8 cellular contexts compared by ENCODE assay signal in genomic region chr17:55420067-55420775, GRCh38. TPM values are rescaled to one million over a fixed set of nuclear protein-coding genes. Genes with fewer than 3 reads are reported as not detected.
A peak's percentile ranks its signal among the peaks of the same experiment; 100 is the strongest.
DNase-seq lines count a peak whose midpoint lies in the region; ATAC-seq, FAIRE-seq and TF ChIP-seq lines count a peak whose summit lies in the region.

No MANE protein-coding gene starts in this region.

- H3K4me3 ChIP-seq in GM12875 (ENCODE audit: low read depth, low read length) (peak overlapping the region; percentile 83), GM23338 (peak overlapping the region; percentile 95), OCI-LY7 (ENCODE audit: low read depth, low read length, poor library complexity, severe bottlenecking) (peak overlapping the region; percentile 99), K562 (peak overlapping the region; percentile 71), transverse colon (peak overlapping the region; percentile 47 to 91 (median 81))

- TF ChIP-seq CTCF in GM12875 (IDR thresholded peaks at IDR 0.05; ENCODE audit: borderline replicate concordance, insufficient read depth, low read depth, low read length) (no peak), GM23338 (conservative IDR thresholded peaks at IDR 0.05; ENCODE audit: low read depth in 2 of 2) (no peak), OCI-LY7 (conservative IDR thresholded peaks at IDR 0.05; ENCODE audit: low read length) (no peak), K562 (IDR thresholded peaks at IDR 0.05 in 2 of 3, conservative IDR thresholded peaks at IDR 0.05 in 1 of 3; ENCODE audit: insufficient read depth in 2 of 3, low read depth in 1 of 3, low read length in 3 of 3) (no peak), transverse colon (IDR thresholded peaks at IDR 0.05) (no peak)

- POLR2A ChIA-PET in OCI-LY7 (lab: Charles Lee), result no interaction called here
- POLR2A ChIA-PET in K562 (lab: Yijun Ruan, JAX), result interaction anchor here (0.6 to 0.9 kb wide), 2 partner anchors 13 to 14 kb away, joined by 3 read pairs; no protein-coding TSS in a partner anchor

- H3K27me3 Mint-ChIP-seq in GM23338 (ENCODE audit: insufficient read depth, low read depth, poor library complexity), result peaks cover 2% of the 10 kb centered on the region

- H3K36me3 ChIP-seq in GM23338 (ENCODE audit: insufficient read depth) (no peaks in the 10 kb centered on the region), OCI-LY7 (ENCODE audit: insufficient read depth, low read length) (peaks cover 46% of the 10 kb centered on the region), K562 (ENCODE audit: control insufficient read depth, insufficient read depth, low read length) (no peaks in the 10 kb centered on the region; the same call in 2 of the 3 replicates), transverse colon (no peaks in the 10 kb centered on the region)

- no peaks in the 10 kb centered on the region for H3K9me3 Mint-ChIP-seq in GM23338

- H3K4me1 Mint-ChIP-seq in GM23338, result peaks cover 24% of the 10 kb centered on the region

- no peak overlapping the region for H3K27ac ChIP-seq in GM23338 (ENCODE audit: low read depth)
- H3K27ac ChIP-seq in OCI-LY7 (ENCODE audit: low read depth, low read length, poor library complexity, severe bottlenecking), result peak overlapping the region; percentile 86
- peak overlapping the region; percentile 64; the same call in 1 of the 3 replicates for H3K27ac ChIP-seq in K562 (ENCODE audit: extremely low read depth, low read depth, low read length)
- H3K27ac ChIP-seq in transverse colon, result peak overlapping the region; percentile 90 to 95 (median 94)

- CTCF ChIA-PET in OCI-LY7 (lab: Charles Lee; ENCODE audit: unreplicated experiment) (no interaction called here), K562 (lab: Yijun Ruan, JAX; ENCODE audit: low intra/inter-chr PET ratio) (no interaction called here)

- H3K9me1 ChIP-seq in K562 (ENCODE audit: control insufficient read depth, insufficient read depth, low read length), result no peaks in the 10 kb centered on the region

- H4K20me1 ChIP-seq in GM23338 (replicated peaks; ENCODE audit: insufficient read depth), result peaks cover 6% of the 10 kb centered on the region
- peaks cover 22% of the 10 kb centered on the region for H4K20me1 ChIP-seq in OCI-LY7 (ENCODE audit: insufficient read depth, low read length)
- no peaks in the 10 kb centered on the region for H4K20me1 ChIP-seq in K562 (replicated peaks; ENCODE audit: control insufficient read depth, insufficient read depth, low read length)

- no peak overlapping the region for H2AFZ ChIP-seq in GM23338
- H2AFZ ChIP-seq in OCI-LY7 (ENCODE audit: low read length), result peak overlapping the region; percentile 14; the same call in 1 of the 2 replicates
- H2AFZ ChIP-seq in K562 (ENCODE audit: low read depth, low read length), result peak overlapping the region; percentile 90; the same call in 1 of the 2 replicates

- H3K4me2 ChIP-seq in GM23338, result peak overlapping the region; percentile 94
- peak overlapping the region; percentile 94 for H3K4me2 ChIP-seq in OCI-LY7 (ENCODE audit: low read length)
- H3K4me2 ChIP-seq in K562 (ENCODE audit: insufficient read depth, low read length), result peak overlapping the region; percentile 90

- whole genome bisulfite sequencing in K562 (ENCODE audit: insufficient coverage, low coverage, missing lambda C conversion rate), result 2% methylated on average over 6 of the region's 6 CpGs
- 2 to 9% methylated on average over 6 of the region's 6 CpGs for WGBS in transverse colon (ENCODE audit: low coverage in 1 of 2), 2 donors

- peak overlapping the region; percentile 88 for H3K4me3 Mint-ChIP-seq in GM23338

- H3F3A ChIP-seq in GM23338 (replicated peaks; ENCODE audit: low read depth), result no peaks in the 10 kb centered on the region

- in situ Hi-C loops in K562 (cut with MboI), result no loop called here
- in situ Hi-C loops in transverse colon (cut with MboI; ENCODE audit: low pct_ligation_motif_present in 1 of 4, low pct_unique_long_range_greater_than_20kb in 1 of 4, low sequenced_read_pairs in 3 of 4), result no loop called here

- peaks cover 8% of the 10 kb centered on the region for H3K4me1 ChIP-seq in GM23338 (ENCODE audit: insufficient read depth)
- H3K4me1 ChIP-seq in OCI-LY7 (ENCODE audit: insufficient read depth, low read length, poor library complexity, severe bottlenecking), result peaks cover 72% of the 10 kb centered on the region
- H3K4me1 ChIP-seq in K562 (replicated peaks in 1 of 2; ENCODE audit: control insufficient read depth in 2 of 2, insufficient read depth in 2 of 2, low read length in 2 of 2), result peaks cover 11% of the 10 kb centered on the region in 2 experiments
- H3K4me1 ChIP-seq in transverse colon, result peaks cover 0 to 31% (median 16%) of the 10 kb centered on the region in 4 donors

- H3K9me2 ChIP-seq in GM23338 (ENCODE audit: insufficient read depth) (no peaks in the 10 kb centered on the region), OCI-LY7 (ENCODE audit: insufficient read depth, low read length) (no peaks in the 10 kb centered on the region)

- peak; percentile 67 for FAIRE-seq in K562 (lab: Jason Lieb, UNC)

- no peak for ATAC-seq in GM23338
- no peak for ATAC-seq in K562
- ATAC-seq in HG03025 (IDR thresholded peaks at IDR 0.05; ENCODE audit: low FRiP score, unreplicated experiment), result no peak
- ATAC-seq in HG03280 (IDR thresholded peaks at IDR 0.05; ENCODE audit: unreplicated experiment), result no peak

- H3K9me3 ChIP-seq in OCI-LY7 (ENCODE audit: low read length) (no peaks in the 10 kb centered on the region), K562 (replicated peaks; ENCODE audit: control insufficient read depth, insufficient read depth, low read depth, low read length) (no peaks in the 10 kb centered on the region), transverse colon (no peaks in the 10 kb centered on the region)

- H3K27me3 ChIP-seq in GM23338 (ENCODE audit: insufficient read depth), result no peaks in the 10 kb centered on the region
- no peaks in the 10 kb centered on the region for H3K27me3 ChIP-seq in K562 (ENCODE audit: control insufficient read depth in 2 of 2, insufficient read depth in 2 of 2, low read length in 2 of 2)
- H3K27me3 ChIP-seq in transverse colon, result no peaks in the 10 kb centered on the region

- TF ChIP-seq POLR2A in K562 (conservative IDR thresholded peaks at IDR 0.05), result no peak
- peak; percentile 24 for TF ChIP-seq POLR2A in transverse colon (IDR thresholded peaks at IDR 0.05)

- H3K79me2 ChIP-seq in GM23338 (replicated peaks; ENCODE audit: insufficient read depth), result peaks cover 59% of the 10 kb centered on the region
- peaks cover 64% of the 10 kb centered on the region for H3K79me2 ChIP-seq in OCI-LY7 (ENCODE audit: insufficient read depth, low read depth, low read length)
- H3K79me2 ChIP-seq in K562 (ENCODE audit: control insufficient read depth, insufficient read depth, low read length), result peaks cover 27% of the 10 kb centered on the region

- DNase-seq in GM23338 (ENCODE audit: low spot score), result no peak
- peak; percentile 81 for DNase-seq in OCI-LY7 (ENCODE audit: low spot score)
- DNase-seq in K562 (ENCODE audit: extremely low read depth in 1 of 4, low spot score in 3 of 4), result peak in 1 of 4 experiments; percentile 23
- DNase-seq in medulla oblongata (ENCODE audit: extremely low spot score), result peak; percentile 79
- no peak for DNase-seq in transverse colon

- TF ChIP-seq EP300 in K562 (IDR thresholded peaks at IDR 0.05; ENCODE audit: low read length) (no peak), transverse colon (IDR thresholded peaks at IDR 0.05; ENCODE audit: low read depth) (no peak)

- peaks cover 14% of the 10 kb centered on the region for H3K36me3 Mint-ChIP-seq in GM23338 (ENCODE audit: low read depth)

- TF ChIP-seq RAD21 in K562 (CRISPR knock-in tag; conservative IDR thresholded peaks at IDR 0.05 in 1 of 2, IDR thresholded peaks at IDR 0.05 in 1 of 2), result no peak

- H3K9ac ChIP-seq in K562 (ENCODE audit: insufficient read depth in 1 of 2, low read depth in 2 of 2, low read length in 2 of 2), result peak overlapping the region; percentile 78 to 96

- intact Hi-C loops in OCI-LY7 (cut with micrococcal nuclease; ENCODE audit: unreplicated experiment), result loop anchor here (1.0 to 10.0 kb wide), 6 partner anchors 17 to 1412 kb away; partner anchors contain the start of genes C17orf67 and DGKE
- intact Hi-C loops in K562 (cut with micrococcal nuclease), result loop anchor here (5.0 kb wide), 1 partner anchor 77 kb away; no protein-coding TSS in a partner anchor
- intact Hi-C loops in transverse colon (cut with DNase I; ENCODE audit: low total_unique reads), result no loop called here

- BruUV-seq in OCI-LY7 (replicated peaks; lab: Mats Ljungman, UMichigan) (no TSS peak), K562 (replicated peaks; lab: Mats Ljungman, UMichigan) (TSS peak; percentile 36)

- H3K27ac Mint-ChIP-seq in GM23338, result 0 out of 2 replicates have a peak overlapping the region, but pooled peaks have one; percentile 37

TF ChIP-seq in K562, 482 proteins besides CTCF, POLR2A, EP300 and RAD21 (continues in another document):
- no peak for TF ChIP-seq TAL1 (IDR thresholded peaks at IDR 0.05)
- TF ChIP-seq SPI1 (IDR thresholded peaks at IDR 0.05; ENCODE audit: borderline replicate concordance, low read depth, low read length), result peak; percentile 78

RNA-seq across cellular contexts. Expression of gene MMD, which starts 1.4 kb away (rescaled TPM):
- 47.0 and 54.8 TPM in 2 replicates for total RNA-seq in GM23338 (2014; rRNA removed; shearing (Covaris generic))
- polyA plus RNA-seq in GM23338 (2016; fragmentation: Nextera tagmentation; extraction: Ambion mirVana), result 40.0 and 46.4 TPM in 2 replicates
- 41.4 and 42.7 TPM in 2 replicates for total RNA-seq in OCI-LY7 (2014; rRNA removed; shearing (Covaris generic))
- total RNA-seq in OCI-LY7 (2022), result 43.8 and 48.4 TPM in 2 replicates
- total RNA-seq in K562 (2011; cell fraction: chromatin; rRNA removed; ENCODE audit: low replicate concordance), result 16.5 and 29.7 TPM in 2 replicates
- 11.6 and 13.0 TPM in 2 replicates for total RNA-seq in K562 (2011; cell fraction: nucleolus; rRNA removed)
- total RNA-seq in K562 (2011; cell fraction: nucleoplasm; rRNA removed), result 17.2 and 29.8 TPM in 2 replicates
- total RNA-seq in K562 (2014; rRNA removed), result 6.7 and 11.0 TPM in 2 replicates
- 10.7 and 11.7 TPM in 2 replicates for total RNA-seq in K562 (2014; rRNA removed; fragmentation: Illumina TruSeq; extraction: Trizol)
- 7.3 and 8.8 TPM in 2 replicates for total RNA-seq in K562 (2015; rRNA removed; fragmentation: Illumina TruSeq; extraction: Trizol)
- 15.2 TPM in 2 replicates for total RNA-seq in K562 (2021)
- 17.7 and 18.9 TPM in 2 replicates for polyA plus RNA-seq in K562 (2011; rRNA removed)
- 9.2 and 11.6 TPM in 2 replicates for polyA plus RNA-seq in K562 (2011; cell fraction: cytosol; rRNA removed)
- 12.3 and 13.0 TPM in 2 replicates for polyA plus RNA-seq in K562 (2011; cell fraction: nucleus; rRNA removed)
- polyA plus RNA-seq in K562 (2012), result 8.0 and 11.8 TPM in 2 replicates
- 9.6 and 11.1 TPM in 2 replicates for polyA plus RNA-seq in K562 (2014; fragmentation: Illumina TruSeq; extraction: Trizol)
- 1 to 10 TPM; 3.1 to 4.0 TPM for polyA plus RNA-seq in K562 (2014; fragmentation: Nextera tagmentation; extraction: Ambion mirVana)
- polyA plus RNA-seq in K562 (2014; rRNA removed), result 11.5 and 12.6 TPM in 2 replicates
- polyA minus RNA-seq in K562 (2011; rRNA and poly(A)+ RNA removed), result 14.3 TPM in 2 replicates
- polyA minus RNA-seq in K562 (2011; cell fraction: cytosol; rRNA and poly(A)+ RNA removed), result 3.5 and 7.0 TPM in 2 replicates
- polyA minus RNA-seq in K562 (2011; cell fraction: nucleus; rRNA and poly(A)+ RNA removed), result 9.4 and 13.0 TPM in 2 replicates
- 10 to 100 TPM in 3 of 4 donors, 1 to 10 TPM in 1; 4.8 to 18.9 (median 14.3) TPM for total RNA-seq in transverse colon

Comparison
In these comparisons a context has a peak if more than half of its experiments do, and no peak if none do; other contexts are left out.
1. DNase-seq: peak in OCI-LY7 (single experiment) and medulla oblongata (single experiment); none in GM23338 (single experiment) and transverse colon (single experiment).
2. Peak in every context shown above with its lines, with median percentiles within 50 percentile points of each other: H3K4me3 ChIP-seq and H3K4me2 ChIP-seq.